ENCODE assay signal across 1 cellular context in genomic region chr1:3624194-3625136, GRCh38.
TF ChIP-seq lines count a peak whose summit lies in the region.

TPRG1L (plus strand) TSS chr1:3625015; CDS start chr1:3625073, 58 bp downstream.

TF ChIP-seq in HepG2, 621 proteins besides CTCF, POLR2A, EP300 and RAD21 (continued from another document and continues in another):
- TF ChIP-seq, protein P1, sequence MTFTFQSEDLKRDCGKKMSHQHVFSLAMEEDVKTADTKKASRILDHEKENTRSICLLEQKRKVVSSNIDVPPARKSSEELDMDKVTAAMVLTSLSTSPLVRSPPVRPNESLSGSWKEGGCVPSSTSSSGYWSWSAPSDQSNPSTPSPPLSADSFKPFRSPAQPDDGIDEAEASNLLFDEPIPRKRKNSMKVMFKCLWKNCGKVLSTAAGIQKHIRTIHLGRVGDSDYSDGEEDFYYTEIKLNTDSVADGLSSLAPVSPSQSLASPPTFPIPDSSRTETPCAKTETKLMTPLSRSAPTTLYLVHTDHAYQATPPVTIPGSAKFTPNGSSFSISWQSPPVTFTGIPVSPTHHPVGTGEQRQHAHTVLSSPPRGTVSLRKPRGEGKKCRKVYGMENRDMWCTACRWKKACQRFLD (CRISPR knock-in tag; IDR thresholded peaks at IDR 0.05; ENCODE audit: borderline replicate concordance) = no peak
- TF ChIP-seq SETDB1 (CRISPR knock-in tag; IDR thresholded peaks at IDR 0.05; ENCODE audit: borderline replicate concordance) = no peak
- peak; percentile 90 for TF ChIP-seq THAP11 (CRISPR knock-in tag; IDR thresholded peaks at IDR 0.05)
- 0 out of 2 replicates have a peak, but pooled peaks have one; percentile 7 for TF ChIP-seq ZNF556 (CRISPR knock-in tag; IDR thresholded peaks at IDR 0.05; ENCODE audit: borderline replicate concordance)
- TF ChIP-seq ZNF333 (CRISPR knock-in tag; IDR thresholded peaks at IDR 0.05; ENCODE audit: borderline replicate concordance) = no peak
- TF ChIP-seq SRY (CRISPR knock-in tag; IDR thresholded peaks at IDR 0.05) = 0 out of 2 replicates have a peak, but pooled peaks have one; percentile 24
- TF ChIP-seq, protein P2, sequence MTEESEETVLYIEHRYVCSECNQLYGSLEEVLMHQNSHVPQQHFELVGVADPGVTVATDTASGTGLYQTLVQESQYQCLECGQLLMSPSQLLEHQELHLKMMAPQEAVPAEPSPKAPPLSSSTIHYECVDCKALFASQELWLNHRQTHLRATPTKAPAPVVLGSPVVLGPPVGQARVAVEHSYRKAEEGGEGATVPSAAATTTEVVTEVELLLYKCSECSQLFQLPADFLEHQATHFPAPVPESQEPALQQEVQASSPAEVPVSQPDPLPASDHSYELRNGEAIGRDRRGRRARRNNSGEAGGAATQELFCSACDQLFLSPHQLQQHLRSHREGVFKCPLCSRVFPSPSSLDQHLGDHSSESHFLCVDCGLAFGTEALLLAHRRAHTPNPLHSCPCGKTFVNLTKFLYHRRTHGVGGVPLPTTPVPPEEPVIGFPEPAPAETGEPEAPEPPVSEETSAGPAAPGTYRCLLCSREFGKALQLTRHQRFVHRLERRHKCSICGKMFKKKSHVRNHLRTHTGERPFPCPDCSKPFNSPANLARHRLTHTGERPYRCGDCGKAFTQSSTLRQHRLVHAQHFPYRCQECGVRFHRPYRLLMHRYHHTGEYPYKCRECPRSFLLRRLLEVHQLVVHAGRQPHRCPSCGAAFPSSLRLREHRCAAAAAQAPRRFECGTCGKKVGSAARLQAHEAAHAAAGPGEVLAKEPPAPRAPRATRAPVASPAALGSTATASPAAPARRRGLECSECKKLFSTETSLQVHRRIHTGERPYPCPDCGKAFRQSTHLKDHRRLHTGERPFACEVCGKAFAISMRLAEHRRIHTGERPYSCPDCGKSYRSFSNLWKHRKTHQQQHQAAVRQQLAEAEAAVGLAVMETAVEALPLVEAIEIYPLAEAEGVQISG (CRISPR knock-in tag; IDR thresholded peaks at IDR 0.05) = peak; percentile 70
- TF ChIP-seq, protein P3, sequence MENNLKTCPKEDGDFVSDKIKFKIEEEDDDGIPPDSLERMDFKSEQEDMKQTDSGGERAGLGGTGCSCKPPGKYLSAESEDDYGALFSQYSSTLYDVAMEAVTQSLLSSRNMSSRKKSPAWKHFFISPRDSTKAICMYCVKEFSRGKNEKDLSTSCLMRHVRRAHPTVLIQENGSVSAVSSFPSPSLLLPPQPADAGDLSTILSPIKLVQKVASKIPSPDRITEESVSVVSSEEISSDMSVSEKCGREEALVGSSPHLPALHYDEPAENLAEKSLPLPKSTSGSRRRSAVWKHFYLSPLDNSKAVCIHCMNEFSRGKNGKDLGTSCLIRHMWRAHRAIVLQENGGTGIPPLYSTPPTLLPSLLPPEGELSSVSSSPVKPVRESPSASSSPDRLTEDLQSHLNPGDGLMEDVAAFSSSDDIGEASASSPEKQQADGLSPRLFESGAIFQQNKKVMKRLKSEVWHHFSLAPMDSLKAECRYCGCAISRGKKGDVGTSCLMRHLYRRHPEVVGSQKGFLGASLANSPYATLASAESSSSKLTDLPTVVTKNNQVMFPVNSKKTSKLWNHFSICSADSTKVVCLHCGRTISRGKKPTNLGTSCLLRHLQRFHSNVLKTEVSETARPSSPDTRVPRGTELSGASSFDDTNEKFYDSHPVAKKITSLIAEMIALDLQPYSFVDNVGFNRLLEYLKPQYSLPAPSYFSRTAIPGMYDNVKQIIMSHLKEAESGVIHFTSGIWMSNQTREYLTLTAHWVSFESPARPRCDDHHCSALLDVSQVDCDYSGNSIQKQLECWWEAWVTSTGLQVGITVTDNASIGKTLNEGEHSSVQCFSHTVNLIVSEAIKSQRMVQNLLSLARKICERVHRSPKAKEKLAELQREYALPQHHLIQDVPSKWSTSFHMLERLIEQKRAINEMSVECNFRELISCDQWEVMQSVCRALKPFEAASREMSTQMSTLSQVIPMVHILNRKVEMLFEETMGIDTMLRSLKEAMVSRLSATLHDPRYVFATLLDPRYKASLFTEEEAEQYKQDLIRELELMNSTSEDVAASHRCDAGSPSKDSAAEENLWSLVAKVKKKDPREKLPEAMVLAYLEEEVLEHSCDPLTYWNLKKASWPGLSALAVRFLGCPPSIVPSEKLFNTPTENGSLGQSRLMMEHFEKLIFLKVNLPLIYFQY (CRISPR knock-in tag; IDR thresholded peaks at IDR 0.05; ENCODE audit: borderline replicate concordance) = no peak
- TF ChIP-seq SRSF9 (IDR thresholded peaks at IDR 0.05; ENCODE audit: borderline replicate concordance, insufficient read depth, low read depth, low read length, poor library complexity, severe bottlenecking) = no peak
- TF ChIP-seq RFXAP (CRISPR knock-in tag; IDR thresholded peaks at IDR 0.05; ENCODE audit: borderline replicate concordance) = peak; percentile 57; the same call in 1 of the 2 replicates
- TF ChIP-seq, protein P4, sequence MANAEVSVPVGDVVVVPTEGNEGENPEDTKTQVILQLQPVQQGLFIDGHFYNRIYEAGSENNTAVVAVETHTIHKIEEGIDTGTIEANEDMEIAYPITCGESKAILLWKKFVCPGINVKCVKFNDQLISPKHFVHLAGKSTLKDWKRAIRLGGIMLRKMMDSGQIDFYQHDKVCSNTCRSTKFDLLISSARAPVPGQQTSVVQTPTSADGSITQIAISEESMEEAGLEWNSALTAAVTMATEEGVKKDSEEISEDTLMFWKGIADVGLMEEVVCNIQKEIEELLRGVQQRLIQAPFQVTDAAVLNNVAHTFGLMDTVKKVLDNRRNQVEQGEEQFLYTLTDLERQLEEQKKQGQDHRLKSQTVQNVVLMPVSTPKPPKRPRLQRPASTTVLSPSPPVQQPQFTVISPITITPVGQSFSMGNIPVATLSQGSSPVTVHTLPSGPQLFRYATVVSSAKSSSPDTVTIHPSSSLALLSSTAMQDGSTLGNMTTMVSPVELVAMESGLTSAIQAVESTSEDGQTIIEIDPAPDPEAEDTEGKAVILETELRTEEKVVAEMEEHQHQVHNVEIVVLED (CRISPR knock-in tag; IDR thresholded peaks at IDR 0.05; ENCODE audit: borderline replicate concordance) = peak; percentile 92
- TF ChIP-seq DRAP1 (CRISPR knock-in tag; IDR thresholded peaks at IDR 0.05) = peak; percentile 54; the same call in 1 of the 2 replicates
- TF ChIP-seq, protein P5, sequence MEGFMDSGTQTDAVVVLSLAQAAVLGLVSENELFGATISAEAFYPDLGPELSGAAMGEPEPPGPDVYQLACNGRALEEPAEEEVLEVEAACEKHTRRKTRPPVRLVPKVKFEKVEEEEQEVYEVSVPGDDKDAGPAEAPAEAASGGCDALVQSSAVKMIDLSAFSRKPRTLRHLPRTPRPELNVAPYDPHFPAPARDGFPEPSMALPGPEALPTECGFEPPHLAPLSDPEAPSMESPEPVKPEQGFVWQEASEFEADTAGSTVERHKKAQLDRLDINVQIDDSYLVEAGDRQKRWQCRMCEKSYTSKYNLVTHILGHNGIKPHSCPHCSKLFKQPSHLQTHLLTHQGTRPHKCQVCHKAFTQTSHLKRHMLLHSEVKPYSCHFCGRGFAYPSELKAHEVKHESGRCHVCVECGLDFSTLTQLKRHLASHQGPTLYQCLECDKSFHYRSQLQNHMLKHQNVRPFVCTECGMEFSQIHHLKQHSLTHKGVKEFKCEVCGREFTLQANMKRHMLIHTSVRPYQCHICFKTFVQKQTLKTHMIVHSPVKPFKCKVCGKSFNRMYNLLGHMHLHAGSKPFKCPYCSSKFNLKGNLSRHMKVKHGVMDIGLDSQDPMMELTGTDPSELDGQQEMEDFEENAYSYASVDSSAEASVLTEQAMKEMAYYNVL (CRISPR knock-in tag; IDR thresholded peaks at IDR 0.05; ENCODE audit: borderline replicate concordance) = no peak
- no peak for TF ChIP-seq CC2D1A (CRISPR knock-in tag; IDR thresholded peaks at IDR 0.05)
- no peak for TF ChIP-seq JUNB (CRISPR knock-in tag; IDR thresholded peaks at IDR 0.05; ENCODE audit: borderline replicate concordance)
- TF ChIP-seq RFXANK (CRISPR knock-in tag; IDR thresholded peaks at IDR 0.05) = no peak
- no peak for TF ChIP-seq PREB (CRISPR knock-in tag; IDR thresholded peaks at IDR 0.05)
- TF ChIP-seq ZNF18 (CRISPR knock-in tag; IDR thresholded peaks at IDR 0.05; ENCODE audit: insufficient replicate concordance) = no peak
- no peak for TF ChIP-seq ZNF781 (CRISPR knock-in tag; IDR thresholded peaks at IDR 0.05; ENCODE audit: borderline replicate concordance, not compliant biosample characterization)
- TF ChIP-seq RBM39 (IDR thresholded peaks at IDR 0.05; ENCODE audit: low read depth, low read length, poor library complexity, severe bottlenecking) = no peak
- peak; percentile 39; the same call in 1 of the 2 replicates for TF ChIP-seq KDM5B (CRISPR knock-in tag; IDR thresholded peaks at IDR 0.05; ENCODE audit: borderline replicate concordance)
- TF ChIP-seq THAP7 (CRISPR knock-in tag; IDR thresholded peaks at IDR 0.05) = no peak
- peak; percentile 65; the same call in 1 of the 2 replicates for TF ChIP-seq KDM2A (CRISPR knock-in tag; IDR thresholded peaks at IDR 0.05; ENCODE audit: borderline replicate concordance, low read depth)
- peak; percentile 45; the same call in 1 of the 2 replicates for TF ChIP-seq ZNF605 (CRISPR knock-in tag; IDR thresholded peaks at IDR 0.05)
- TF ChIP-seq ZNF569 (CRISPR knock-in tag; IDR thresholded peaks at IDR 0.05; ENCODE audit: borderline replicate concordance) = no peak
- TF ChIP-seq, protein P6, sequence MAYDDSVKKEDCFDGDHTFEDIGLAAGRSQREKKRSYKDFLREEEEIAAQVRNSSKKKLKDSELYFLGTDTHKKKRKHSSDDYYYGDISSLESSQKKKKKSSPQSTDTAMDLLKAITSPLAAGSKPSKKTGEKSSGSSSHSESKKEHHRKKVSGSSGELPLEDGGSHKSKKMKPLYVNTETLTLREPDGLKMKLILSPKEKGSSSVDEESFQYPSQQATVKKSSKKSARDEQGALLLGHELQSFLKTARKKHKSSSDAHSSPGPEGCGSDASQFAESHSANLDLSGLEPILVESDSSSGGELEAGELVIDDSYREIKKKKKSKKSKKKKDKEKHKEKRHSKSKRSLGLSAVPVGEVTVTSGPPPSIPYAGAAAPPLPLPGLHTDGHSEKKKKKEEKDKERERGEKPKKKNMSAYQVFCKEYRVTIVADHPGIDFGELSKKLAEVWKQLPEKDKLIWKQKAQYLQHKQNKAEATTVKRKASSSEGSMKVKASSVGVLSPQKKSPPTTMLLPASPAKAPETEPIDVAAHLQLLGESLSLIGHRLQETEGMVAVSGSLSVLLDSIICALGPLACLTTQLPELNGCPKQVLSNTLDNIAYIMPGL (CRISPR knock-in tag; IDR thresholded peaks at IDR 0.05; ENCODE audit: borderline replicate concordance in 1 of 2, low read depth in 1 of 2) = 0 out of 4 replicates have a peak, but pooled peaks have one; percentile 25 to 44
- TF ChIP-seq ZNF431 (CRISPR knock-in tag; IDR thresholded peaks at IDR 0.05; ENCODE audit: borderline replicate concordance, low read depth) = no peak
- TF ChIP-seq PATZ1 (CRISPR knock-in tag; IDR thresholded peaks at IDR 0.05) = peak; percentile 74
- 0 out of 2 replicates have a peak, but pooled peaks have one; percentile 27 for TF ChIP-seq ZNF263 (CRISPR knock-in tag; IDR thresholded peaks at IDR 0.05)
